ENCODE assay signal across 1 cellular context in the genomic region with DNA sequence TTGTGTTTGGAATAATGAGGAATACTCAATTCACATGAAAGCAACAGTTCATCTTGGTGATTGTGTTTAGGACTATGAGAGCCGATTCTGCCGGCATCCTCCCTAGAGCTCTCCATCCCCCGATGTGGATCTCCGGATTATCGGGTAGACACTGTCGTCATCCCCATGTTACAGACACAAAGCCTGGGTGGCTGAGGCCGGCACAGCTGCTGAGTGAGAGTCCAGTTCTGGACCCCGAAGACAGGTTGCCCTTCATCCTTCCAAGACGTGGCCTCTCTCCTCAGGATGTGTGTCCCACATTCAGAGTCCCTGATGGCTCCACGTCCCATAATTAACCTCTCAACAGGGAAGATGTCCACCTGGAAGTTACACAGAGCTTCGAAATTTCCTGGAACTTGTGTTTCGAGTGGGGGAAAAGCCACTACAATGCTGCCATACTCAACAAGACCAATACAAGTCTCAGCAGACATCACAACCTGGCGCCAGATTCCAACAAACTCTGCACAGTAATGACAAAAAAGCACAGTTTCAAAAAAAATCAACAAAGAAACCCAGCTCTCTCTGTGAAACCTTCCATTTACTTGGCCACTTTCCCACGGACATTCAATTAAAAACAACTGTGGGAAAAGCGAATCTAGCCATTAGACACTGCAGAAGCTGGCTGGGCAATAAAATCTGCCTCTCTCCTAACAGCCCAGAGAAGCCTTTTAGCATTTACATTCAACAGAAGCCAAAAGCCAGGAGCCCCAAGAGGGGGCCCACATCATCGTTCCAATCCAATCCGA.
TF ChIP-seq lines count a peak whose summit lies in the region.

No MANE protein-coding gene starts in this region.

TF ChIP-seq in IMR-90, 13 proteins besides CTCF, POLR2A, EP300 and RAD21:
- no peak for TF ChIP-seq BHLHE40 (IDR thresholded peaks at IDR 0.05; ENCODE audit: low read depth, low read length)
TF ChIP-seq in IMR-90: peak in this region for 0.
